ENCODE assay signal across 8 cellular contexts in genomic region chr22:45164217-45165123, GRCh38. TPM values are rescaled to one million over a fixed set of nuclear protein-coding genes. Genes with fewer than 3 reads are reported as not detected.
DNase-seq lines count a peak whose midpoint lies in the region; TF ChIP-seq lines count a peak whose summit lies in the region.

No MANE protein-coding gene starts in this region.

- H3K4me3 ChIP-seq in H7 (ENCODE audit: insufficient read depth, low read depth, low read length) (peak overlapping the region; percentile 96), NB4 (ENCODE audit: low read depth, low read length) (peak overlapping the region; percentile 97)

- CTCF ChIA-PET in activated naive CD4-positive, alpha-beta T cell treated with anti-CD3 and anti-CD28 coated beads for 36 hours (lab: Charles Lee), result interaction anchor here (0.7 to 1.1 kb wide), 4 partner anchors 9 to 157 kb away, joined by 3 to 4 read pairs (median 3); no protein-coding TSS in a partner anchor

- H3K9ac ChIP-seq in ES-I3 (ENCODE audit: low read depth, low read length), result peak overlapping the region; percentile 92

- H3K4me1 ChIP-seq in ES-I3 (ENCODE audit: insufficient read depth, low read length), result peaks cover 24% of the 10 kb centered on the region

- H3K27me3 ChIP-seq in H7 (ENCODE audit: control insufficient read depth, insufficient read depth, low read length), result no peaks in the 10 kb centered on the region

- in situ Hi-C loops in KBM-7 (cut with MboI; ENCODE audit: low pct_unique_long_range_greater_than_20kb, low sequenced_read_pairs), result no loop called here

- H3K9me3 ChIP-seq in ES-I3 (ENCODE audit: control insufficient read depth, insufficient read depth, low read length), result no peaks in the 10 kb centered on the region

- H3K36me3 ChIP-seq in ES-I3 (ENCODE audit: insufficient read depth, low read length) (peaks cover 25% of the 10 kb centered on the region), H7 (replicated peaks; ENCODE audit: control insufficient read depth, insufficient read depth, low read length) (peaks cover 5% of the 10 kb centered on the region)

- H3K27me3 Mint-ChIP-seq in activated naive CD4-positive, alpha-beta T cell treated with anti-CD3 and anti-CD28 coated beads for 36 hours (ENCODE audit: low read depth), result no peaks in the 10 kb centered on the region

- peak overlapping the region; percentile 96 for H3K27ac Mint-ChIP-seq in activated naive CD4-positive, alpha-beta T cell treated with anti-CD3 and anti-CD28 coated beads for 36 hours

- peak overlapping the region; percentile 84 for H3K4me3 Mint-ChIP-seq in activated naive CD4-positive, alpha-beta T cell treated with anti-CD3 and anti-CD28 coated beads for 36 hours

- DNase-seq in H7 (peak; percentile 84), NB4 (ENCODE audit: low read depth) (peak; percentile 54), head of caudate nucleus (peak in 27 of 42 donors; percentile 10 to 58 (median 29)), pons (ENCODE audit: low spot score) (peak; percentile 3), KBM-7 (no peak), NCI-H345 (lab: John Stamatoyannopoulos, UW) (no peak)
- peak; percentile 37 for DNase-seq in activated naive CD4-positive, alpha-beta T cell treated with anti-CD3 and anti-CD28 coated beads for 36 hours

- TF ChIP-seq POLR2A in NB4 (IDR thresholded peaks at IDR 0.05; ENCODE audit: extremely low read depth, insufficient read length), result no peak

- intact Hi-C loops in activated naive CD4-positive, alpha-beta T cell treated with anti-CD3 and anti-CD28 coated beads for 36 hours (cut with micrococcal nuclease), result loop anchor here (5.0 kb wide), 1 partner anchor 153 kb away; no protein-coding TSS in a partner anchor
- intact Hi-C loops in head of caudate nucleus (cut with DNase I), result no loop called here

- peaks cover 38% of the 10 kb centered on the region for H3K36me3 Mint-ChIP-seq in activated naive CD4-positive, alpha-beta T cell treated with anti-CD3 and anti-CD28 coated beads for 36 hours (ENCODE audit: low read depth)

- no peaks in the 10 kb centered on the region for H3K9me3 Mint-ChIP-seq in activated naive CD4-positive, alpha-beta T cell treated with anti-CD3 and anti-CD28 coated beads for 36 hours

- TF ChIP-seq CTCF in NB4 (IDR thresholded peaks at IDR 0.05; ENCODE audit: low read depth, low read length), result no peak

- peaks cover 63% of the 10 kb centered on the region for H3K4me1 Mint-ChIP-seq in activated naive CD4-positive, alpha-beta T cell treated with anti-CD3 and anti-CD28 coated beads for 36 hours (ENCODE audit: low read depth)

RNA-seq across cellular contexts. Expression of gene NUP50, which starts 0.7 kb away (rescaled TPM):
- 82.6 and 89.0 TPM in 2 replicates for total RNA-seq in H7 (2014; rRNA removed; shearing (Covaris generic))
- 100 to 1,000 TPM; 151 to 154 TPM for total RNA-seq in activated naive CD4-positive, alpha-beta T cell treated with anti-CD3 and anti-CD28 coated beads for 36 hours

Comparison
In these comparisons a context has a peak if more than half of its experiments do, and no peak if none do; other contexts are left out.
1. DNase-seq: peak in H7 (single experiment), NB4 (single experiment), activated naive CD4-positive, alpha-beta T cell treated with anti-CD3 and anti-CD28 coated beads for 36 hours (single experiment), head of caudate nucleus (27 of 42) and pons (single experiment); none in KBM-7 (single experiment) and NCI-H345 (single experiment).